ENCODE assay signal across 11 cellular contexts in genomic region chr2:182761903-182762302, GRCh38. TPM values are rescaled to one million over a fixed set of nuclear protein-coding genes. Genes with fewer than 3 reads are reported as not detected.
DNase-seq lines count a peak whose midpoint lies in the region; ATAC-seq and TF ChIP-seq lines count a peak whose summit lies in the region.
"Had no signal": no experiment of that assay in that cellular context is flagged by ENCODE, and none has a peak within 500 bp of the region (broad histone marks: within the 10 kb centered on the region; RNA-seq: fewer than 3 reads in every experiment).

No MANE protein-coding gene starts in this region.

- peaks cover 4% of the 10 kb centered on the region for H3K27me3 Mint-ChIP-seq in endothelial cell (ENCODE audit: unreplicated experiment)
- H3K27me3 Mint-ChIP-seq: activated B cell treated with CpG ODN at 0.5 μM for 24 hours had no signal

- H3K9me3 Mint-ChIP-seq in endothelial cell (ENCODE audit: unreplicated experiment): no peaks in the 10 kb centered on the region
- H3K9me3 Mint-ChIP-seq: activated B cell treated with CpG ODN at 0.5 μM for 24 hours; activated naive CD4-positive, alpha-beta T cell treated with anti-CD3 and anti-CD28 coated beads, Interleukin-2, amount 50 U/mL, for 72 hours had no signal

- no peak overlapping the region for H3K4me3 Mint-ChIP-seq in endothelial cell (ENCODE audit: unreplicated experiment)
- H3K4me3 Mint-ChIP-seq: activated B cell treated with CpG ODN at 0.5 μM for 24 hours had no signal

- 55% methylated on average over 4 of the region's 4 CpGs for WGBS in liver

- DNase-seq in LHCN-M2 (ENCODE audit: low read depth) (peak; percentile 50), endothelial cell (ENCODE audit: low spot score) (no peak), stromal cell of bone marrow (ENCODE audit: low read depth) (peak; percentile 61), NCI-H2227 treated with DMSO at 0.1 percent for 48 hours (lab: John Stamatoyannopoulos, UW) (no peak), DMS79 treated with DMSO at 0.1 percent for 48 hours (lab: John Stamatoyannopoulos, UW) (no peak)
- DNase-seq: activated B cell treated with CpG ODN at 0.5 μM for 24 hours, PC-3 had no signal

- no peak for ATAC-seq in HG02981 (IDR thresholded peaks at IDR 0.05; ENCODE audit: unreplicated experiment)
- no peak for ATAC-seq in HG02759 (IDR thresholded peaks at IDR 0.05; ENCODE audit: unreplicated experiment)
- ATAC-seq: activated naive CD4-positive, alpha-beta T cell treated with anti-CD3 and anti-CD28 coated beads, Interleukin-2, amount 50 U/mL, for 72 hours; PC-3 had no signal

- H3K27ac Mint-ChIP-seq in endothelial cell (ENCODE audit: unreplicated experiment): peak overlapping the region; percentile 48

- H3K36me3 Mint-ChIP-seq in endothelial cell (ENCODE audit: low read depth, unreplicated experiment): peaks cover 48% of the 10 kb centered on the region

- no peak overlapping the region for H3K4me3 ChIP-seq in liver (ENCODE audit: low read depth in 1 of 3, low read length in 3 of 3)

- H3K27me3 ChIP-seq in liver (ENCODE audit: control insufficient read depth in 4 of 4, insufficient read depth in 4 of 4, low read length in 3 of 4): no peaks in the 10 kb centered on the region

- peak overlapping the region in 1 of 2 donors; percentile 28 for H3K27ac ChIP-seq in liver (ENCODE audit: low read depth in 1 of 2, low read length in 2 of 2)

- no peak overlapping the region for H3K9ac ChIP-seq in liver (ENCODE audit: low read depth in 1 of 2, low read length in 2 of 2)

- TF ChIP-seq RAD21 in liver (IDR thresholded peaks at IDR 0.05): peak; percentile 61 to 64

- H3K9me3 ChIP-seq in liver (ENCODE audit: control insufficient read depth in 4 of 4, low read length in 3 of 4): no peaks in the 10 kb centered on the region

- H3K4me1 ChIP-seq in liver (ENCODE audit: control insufficient read depth in 4 of 4, insufficient read depth in 4 of 4, low read length in 3 of 4): peaks cover 0 to 8% (median 3%) of the 10 kb centered on the region in 4 donors

- TF ChIP-seq CTCF in endothelial cell (IDR thresholded peaks at IDR 0.05; ENCODE audit: unreplicated experiment) (no peak), liver (IDR thresholded peaks at IDR 0.05; ENCODE audit: low read depth, low read length, missing input control) (peak; percentile 24)

- H3K36me3 ChIP-seq in liver (ENCODE audit: control insufficient read depth in 4 of 4, insufficient read depth in 3 of 4, low read depth in 1 of 4, low read length in 3 of 4): peaks cover 3 to 17% (median 12%) of the 10 kb centered on the region in 4 donors

- H3K4me1 Mint-ChIP-seq in endothelial cell (ENCODE audit: unreplicated experiment): peaks cover 12% of the 10 kb centered on the region
- H3K4me1 Mint-ChIP-seq: activated B cell treated with CpG ODN at 0.5 μM for 24 hours had no signal

TF ChIP-seq in liver, 16 proteins besides CTCF, POLR2A, EP300 and RAD21:
- no peak for TF ChIP-seq GABPA (IDR thresholded peaks at IDR 0.05 in 1 of 2, conservative IDR thresholded peaks at IDR 0.05 in 1 of 2)
- TF ChIP-seq SP1 (IDR thresholded peaks at IDR 0.05): no peak
- no peak for TF ChIP-seq MAX (IDR thresholded peaks at IDR 0.05)
- TF ChIP-seq ZBTB33 (IDR thresholded peaks at IDR 0.05): no peak
- no peak for TF ChIP-seq TAF1 (conservative IDR thresholded peaks at IDR 0.05)
- TF ChIP-seq HNF4G (IDR thresholded peaks at IDR 0.05): no peak
- peak in 1 of 2 donors; percentile 7 for TF ChIP-seq RXRA (IDR thresholded peaks at IDR 0.05)
- no peak for TF ChIP-seq REST (IDR thresholded peaks at IDR 0.05)
- no peak for TF ChIP-seq ATF3 (IDR thresholded peaks at IDR 0.05)
- no peak for TF ChIP-seq NR2F2 (IDR thresholded peaks at IDR 0.05)
- TF ChIP-seq JUND (IDR thresholded peaks at IDR 0.05): no peak
- TF ChIP-seq YY1 (IDR thresholded peaks at IDR 0.05): no peak
- no peak for TF ChIP-seq EGR1 (IDR thresholded peaks at IDR 0.05; ENCODE audit: low read depth in 2 of 2)
- TF ChIP-seq HNF4A (conservative IDR thresholded peaks at IDR 0.05): peak; percentile 16 to 33

RNA-seq across cellular contexts. Expression of gene DNAJC10, which starts 45.8 kb away (rescaled TPM):
- 82.2 and 90.4 TPM in 2 replicates for total RNA-seq in LHCN-M2 (2014; rRNA removed)
- polyA plus RNA-seq in LHCN-M2 (2012): 22.5 TPM
- total RNA-seq in endothelial cell (ENCODE audit: unreplicated experiment): 158 TPM
- 10 to 100 TPM; 22.6 to 46.4 TPM for total RNA-seq in liver
- polyA plus RNA-seq in liver: 10 to 100 TPM; 16.3 to 19.9 TPM

Comparison
In these comparisons a context has a peak if more than half of its experiments do, and no peak if none do; other contexts are left out.
1. DNase-seq: peak in LHCN-M2 (single experiment) and stromal cell of bone marrow (single experiment); none in endothelial cell (single experiment), NCI-H2227 treated with DMSO at 0.1 percent for 48 hours (single experiment) and DMS79 treated with DMSO at 0.1 percent for 48 hours (single experiment).